17 cellular contexts compared by ENCODE assay signal in genomic region chr5:75331-76320, GRCh38. TPM values are rescaled to one million over a fixed set of nuclear protein-coding genes. Genes with fewer than 3 reads are reported as not detected.
DNase-seq lines count a peak whose midpoint lies in the region; FAIRE-seq and TF ChIP-seq lines count a peak whose summit lies in the region.
"Had no signal": no experiment of that assay in that cellular context is flagged by ENCODE, and none has a peak within 500 bp of the region (broad histone marks: within the 10 kb centered on the region; RNA-seq: fewer than 3 reads in every experiment).

No MANE protein-coding gene starts in this region.

- H3K4me1 ChIP-seq in HEK293 (ENCODE audit: control insufficient read depth, insufficient read depth, low read length) (no peaks in the 10 kb centered on the region), tibial nerve (no peaks in the 10 kb centered on the region)
- H3K4me1 ChIP-seq: Peyer's patch had no signal

- TF ChIP-seq CTCF in HEK293 (tag by site-specific recombination; IDR thresholded peaks at IDR 0.05) (no peak), tibial nerve (IDR thresholded peaks at IDR 0.05) (no peak)

- H3K36me3 ChIP-seq in HEK293 (ENCODE audit: control insufficient read depth in 2 of 2, insufficient read depth in 1 of 2, low read length in 2 of 2) (no peaks in the 10 kb centered on the region), tibial nerve (no peaks in the 10 kb centered on the region)
- H3K36me3 ChIP-seq: Peyer's patch had no signal

- no peak overlapping the region for H3K27ac ChIP-seq in HEK293 (ENCODE audit: extremely low read depth, low read depth, low read length)
- H3K27ac ChIP-seq in tibial nerve, result no peak overlapping the region
- H3K27ac ChIP-seq: Peyer's patch had no signal

- CTCF ChIA-PET in HEK293 (lab: Yijun Ruan, JAX), result no interaction called here

- H3K4me3 ChIP-seq in HEK293 (ENCODE audit: low read depth, low read length) (no peak overlapping the region), tibial nerve (no peak overlapping the region)
- H3K4me3 ChIP-seq: Peyer's patch had no signal

- no peak for TF ChIP-seq EP300 in tibial nerve (IDR thresholded peaks at IDR 0.05)

- H3K9me3 ChIP-seq in HEK293 (ENCODE audit: control insufficient read depth, insufficient read depth, low read depth, low read length) (no peaks in the 10 kb centered on the region), tibial nerve (no peaks in the 10 kb centered on the region)
- H3K9me3 ChIP-seq: Peyer's patch had no signal

- DNase-seq in GM03348 (ENCODE audit: low spot score) (peak; percentile 4), glomerular visceral epithelial cell (ENCODE audit: extremely low spot score) (peak; percentile 52), retina (peak; percentile 36), GM19239 (ENCODE audit: insufficient read length, low spot score) (no peak), tibial nerve (ENCODE audit: low spot score in 2 of 2) (no peak), dedifferentiated amniotic fluid mesenchymal stem cell (ENCODE audit: extremely low spot score) (no peak)
- DNase-seq: C1 segment of cervical spinal cord, EL, KG1, NCI-H1092, NCI-H1694, NCI-H446 treated with DMSO at 0.1 percent for 48 hours, NCI-H82, SHP77 had no signal

- H3K27me3 ChIP-seq in tibial nerve, result no peaks in the 10 kb centered on the region
- H3K27me3 ChIP-seq: Peyer's patch had no signal

- TF ChIP-seq POLR2A in tibial nerve (IDR thresholded peaks at IDR 0.05), result no peak

- POLR2A ChIA-PET in HEK293 (lab: Yijun Ruan, JAX), result no interaction called here

- WGBS in tibial nerve, 2 donors, result 64 to 74% methylated on average over 31 of the region's 31 CpGs

- no peak for FAIRE-seq in GM19239 (lab: Jason Lieb, UNC)
- FAIRE-seq: GM18507 had no signal

TF ChIP-seq in HEK293, 187 proteins besides CTCF, POLR2A, EP300 and RAD21:
- peak; percentile 96 for TF ChIP-seq KLF1 (tag by site-specific recombination; IDR thresholded peaks at IDR 0.05)
- TF ChIP-seq ZNF133 (tag by site-specific recombination; IDR thresholded peaks at IDR 0.05), result no peak
- TF ChIP-seq GLIS1 (tag by site-specific recombination; IDR thresholded peaks at IDR 0.05), result peak; percentile 64
- TF ChIP-seq ZFP69B (tag by site-specific recombination; IDR thresholded peaks at IDR 0.05), result no peak
- no peak for TF ChIP-seq GLI4 (tag by site-specific recombination; IDR thresholded peaks at IDR 0.05)
TF ChIP-seq in HEK293: peak in this region for 2.

RNA-seq across cellular contexts. Expression of gene PLEKHG4B, which starts 16.3 kb away (rescaled TPM):
- total RNA-seq in tibial nerve, result under 1 TPM; under 0.01 to 0.42 (median 0.26) TPM

Comparison
In these comparisons a context has a peak if more than half of its experiments do, and no peak if none do; other contexts are left out.
1. DNase-seq: peak in GM03348 (single experiment), glomerular visceral epithelial cell (single experiment) and retina (single experiment); none in GM19239 (single experiment), tibial nerve (0 of 2) and dedifferentiated amniotic fluid mesenchymal stem cell (single experiment).